Comparison of ENCODE assay signal across 15 cellular contexts in genomic region chr12:118448341-118448740, GRCh38.
DNase-seq lines count a peak whose midpoint lies in the region; ATAC-seq and TF ChIP-seq lines count a peak whose summit lies in the region.
"Had no signal": no experiment of that assay in that cellular context is flagged by ENCODE, and none has a peak within 500 bp of the region (broad histone marks: within the 10 kb centered on the region; RNA-seq: fewer than 3 reads in every experiment).

No MANE protein-coding gene starts in this region.

- no peaks in the 10 kb centered on the region for H3K4me1 ChIP-seq in stomach
- no peaks in the 10 kb centered on the region for H3K4me1 ChIP-seq in aorta (ENCODE audit: control insufficient read depth in 1 of 2, insufficient read depth in 2 of 2, low read length in 2 of 2)

- H3K36me3 ChIP-seq in stomach, result no peaks in the 10 kb centered on the region
- no peaks in the 10 kb centered on the region for H3K36me3 ChIP-seq in aorta (ENCODE audit: control insufficient read depth in 1 of 2, insufficient read depth in 2 of 2, low read length in 1 of 2)

- no peak for ATAC-seq in left ventricle myocardium superior
- ATAC-seq in left cardiac atrium, result no peak
- ATAC-seq in aorta (ENCODE audit: low FRiP score), result no peak
- ATAC-seq: CD8-positive, alpha-beta T cell had no signal

- intact Hi-C loops in left ventricle myocardium superior (cut with micrococcal nuclease) (no loop called here), left cardiac atrium (cut with DNase I) (loop anchor here in 1 of 2 donors (5.0 kb wide), 1 partner anchor 159 kb away; no protein-coding TSS in a partner anchor), stomach (cut with DNase I; ENCODE audit: low total_unique reads) (no loop called here), aorta (cut with DNase I) (no loop called here)

- H3K9me3 ChIP-seq in stomach (no peaks in the 10 kb centered on the region), aorta (ENCODE audit: control insufficient read depth, low read length) (peaks cover 1% of the 10 kb centered on the region)

- no peak for TF ChIP-seq EP300 in stomach (IDR thresholded peaks at IDR 0.05)

- TF ChIP-seq POLR2A in stomach (IDR thresholded peaks at IDR 0.05), result no peak

- H3K27me3 ChIP-seq in stomach (no peaks in the 10 kb centered on the region), aorta (ENCODE audit: control insufficient read depth in 1 of 2, insufficient read depth in 2 of 2, low read length in 1 of 2) (peaks cover 0 to 1% of the 10 kb centered on the region in 2 donors)

- DNase-seq in NCI-H1105 treated with DMSO at 0.1 percent for 48 hours (lab: John Stamatoyannopoulos, UW) (peak; percentile 3), NCI-H1105 (lab: John Stamatoyannopoulos, UW) (no peak), left ventricle myocardium superior (peak; percentile 54), left cardiac atrium (no peak), cerebellar cortex (ENCODE audit: low spot score) (peak; percentile 7), stomach (peak; percentile 29), MV-4-11 (lab: John Stamatoyannopoulos, UW) (no peak), aorta (no peak)
- DNase-seq: CD8-positive, alpha-beta T cell; COR-L47; DMS153; GM23248; H7 had no signal

- TF ChIP-seq CTCF in stomach (IDR thresholded peaks at IDR 0.05), result no peak

- H3K4me3 ChIP-seq in stomach, result no peak overlapping the region
- no peak overlapping the region for H3K4me3 ChIP-seq in aorta (ENCODE audit: low read length in 2 of 2)
- H3K4me3 ChIP-seq: GM23248 had no signal

- 95 to 97% (median 96%) methylated on average over 1 of the region's 1 CpG for WGBS in stomach, 5 donors
- 92 to 95% methylated on average over 1 of the region's 1 CpG for WGBS in aorta, 2 donors

- H3K27ac ChIP-seq in stomach, result no peak overlapping the region
- no peak overlapping the region for H3K27ac ChIP-seq in aorta (ENCODE audit: low read depth in 1 of 2, low read length in 2 of 2)
- H3K27ac ChIP-seq: 22Rv1, GM23248, HL-60 had no signal

Comparison
In these comparisons a context has a peak if more than half of its experiments do, and no peak if none do; other contexts are left out.
1. DNase-seq: peak in NCI-H1105 treated with DMSO at 0.1 percent for 48 hours (single experiment), left ventricle myocardium superior (single experiment), cerebellar cortex (single experiment) and stomach (single experiment); none in NCI-H1105 (single experiment), left cardiac atrium (single experiment), MV-4-11 (single experiment) and aorta (0 of 2).